12 cellular contexts compared by ENCODE assay signal in genomic region chrX:17638731-17639130, GRCh38.
DNase-seq lines count a peak whose midpoint lies in the region; ATAC-seq and TF ChIP-seq lines count a peak whose summit lies in the region.
"Had no signal": no experiment of that assay in that cellular context is flagged by ENCODE, and none has a peak within 500 bp of the region (broad histone marks: within the 10 kb centered on the region; RNA-seq: fewer than 3 reads in every experiment).

No MANE protein-coding gene starts in this region.

- DNase-seq in Ammon's horn (ENCODE audit: low spot score) (peak; percentile 8), DMS 273 treated with DMSO at 0.1 percent for 48 hours (lab: John Stamatoyannopoulos, UW) (peak; percentile 60), NCI-H446 (lab: John Stamatoyannopoulos, UW) (peak; percentile 71 to 83), chondrocyte (ENCODE audit: low spot score) (no peak), LoVo (ENCODE audit: low spot score) (no peak), GM20000 (ENCODE audit: low spot score) (no peak)
- DNase-seq: Caco-2, NCI-H187 treated with DMSO at 0.1 percent for 48 hours, NCI-H526 treated with DMSO at 0.1 percent for 48 hours, PC-3, SW 1271 had no signal

- no peaks in the 10 kb centered on the region for H3K36me3 Mint-ChIP-seq in chondrocyte (ENCODE audit: low read depth)

- H3K27ac Mint-ChIP-seq in chondrocyte (ENCODE audit: unreplicated experiment) = peak overlapping the region; percentile 41

- ATAC-seq in HG03159 (IDR thresholded peaks at IDR 0.05; ENCODE audit: unreplicated experiment) = no peak
- ATAC-seq: PC-3 had no signal

- peaks cover 41% of the 10 kb centered on the region for H3K4me1 Mint-ChIP-seq in chondrocyte (ENCODE audit: low read depth)

- H3K9me3 Mint-ChIP-seq in chondrocyte (ENCODE audit: low read depth) = no peaks in the 10 kb centered on the region

- no peak for TF ChIP-seq CTCF in chondrocyte (IDR thresholded peaks at IDR 0.05)
- TF ChIP-seq CTCF in GM20000 (IDR thresholded peaks at IDR 0.05; ENCODE audit: extremely low read depth, missing control alignments) = no peak

- H3K4me3 Mint-ChIP-seq in chondrocyte (ENCODE audit: unreplicated experiment) = no peak overlapping the region

- H3K27me3 Mint-ChIP-seq in chondrocyte (ENCODE audit: low read depth) = no peaks in the 10 kb centered on the region

Comparison
In these comparisons a context has a peak if more than half of its experiments do, and no peak if none do; other contexts are left out.
1. DNase-seq: peak in Ammon's horn (single experiment), DMS 273 treated with DMSO at 0.1 percent for 48 hours (single experiment) and NCI-H446 (2 of 2); none in chondrocyte (single experiment), LoVo (single experiment) and GM20000 (single experiment).